10 cellular contexts compared by ENCODE assay signal in genomic region chr5:131280417-131280816, GRCh38. TPM values are rescaled to one million over a fixed set of nuclear protein-coding genes. Genes with fewer than 3 reads are reported as not detected.
DNase-seq lines count a peak whose midpoint lies in the region; ATAC-seq and TF ChIP-seq lines count a peak whose summit lies in the region.
"Had no signal": no experiment of that assay in that cellular context is flagged by ENCODE, and none has a peak within 500 bp of the region (broad histone marks: within the 10 kb centered on the region; RNA-seq: fewer than 3 reads in every experiment).

No MANE protein-coding gene starts in this region.

- CTCF ChIA-PET in activated CD8-positive, alpha-beta T cell treated with anti-CD3 and anti-CD28 coated beads for 36 hours (lab: Charles Lee), result interaction anchor here (0.6 to 3.3 kb wide), 6 partner anchors 10 to 102 kb away, joined by 3 to 22 read pairs (median 3); no protein-coding TSS in a partner anchor

- H3K27me3 Mint-ChIP-seq in activated T-cell treated with anti-CD3 and anti-CD28 coated beads, Interleukin-2, amount 50 U/mL, for 72 hours (ENCODE audit: low read depth), result no peaks in the 10 kb centered on the region
- no peaks in the 10 kb centered on the region for H3K27me3 Mint-ChIP-seq in activated CD8-positive, alpha-beta T cell treated with anti-CD3 and anti-CD28 coated beads for 36 hours

- H3K36me3 Mint-ChIP-seq in activated T-cell treated with anti-CD3 and anti-CD28 coated beads, Interleukin-2, amount 50 U/mL, for 72 hours (ENCODE audit: insufficient read depth in 2 of 2), result peaks cover 5 to 24% of the 10 kb centered on the region in 2 donors
- H3K36me3 Mint-ChIP-seq in activated CD8-positive, alpha-beta T cell treated with anti-CD3 and anti-CD28 coated beads for 36 hours (ENCODE audit: low read depth), result peaks cover 57% of the 10 kb centered on the region

- intact Hi-C loops in activated CD8-positive, alpha-beta T cell treated with anti-CD3 and anti-CD28 coated beads for 36 hours (cut with micrococcal nuclease), result loop anchor here (2.0 kb wide), 1 partner anchor 102 kb away; no protein-coding TSS in a partner anchor

- peak overlapping the region; percentile 88 for H3K27ac Mint-ChIP-seq in activated T-cell treated with anti-CD3 and anti-CD28 coated beads, Interleukin-2, amount 50 U/mL, for 72 hours
- H3K27ac Mint-ChIP-seq in activated CD8-positive, alpha-beta T cell treated with anti-CD3 and anti-CD28 coated beads for 36 hours, result peak overlapping the region; percentile 98

- no peak overlapping the region for H3K27ac ChIP-seq in substantia nigra (ENCODE audit: low read depth, low read length, poor library complexity, severe bottlenecking)

- H3K4me1 Mint-ChIP-seq in activated T-cell treated with anti-CD3 and anti-CD28 coated beads, Interleukin-2, amount 50 U/mL, for 72 hours (ENCODE audit: low read depth), result peaks cover 100% of the 10 kb centered on the region
- H3K4me1 Mint-ChIP-seq in activated CD8-positive, alpha-beta T cell treated with anti-CD3 and anti-CD28 coated beads for 36 hours (ENCODE audit: low read depth), result peaks cover 81% of the 10 kb centered on the region

- DNase-seq in activated T-cell treated with anti-CD3 and anti-CD28 coated beads, Interleukin-2, amount 50 U/mL, for 72 hours, result no peak
- DNase-seq in activated T-cell treated with anti-CD3 and anti-CD28 coated beads for 4 hours, result no peak
- no peak for DNase-seq in activated CD8-positive, alpha-beta T cell treated with anti-CD3 and anti-CD28 coated beads for 36 hours
- DNase-seq in fibroblast of pulmonary artery (ENCODE audit: low read depth), result peak; percentile 66
- peak; percentile 47 for DNase-seq in superior temporal gyrus (ENCODE audit: extremely low spot score)
- no peak for DNase-seq in UCSD-AML1 (lab: John Stamatoyannopoulos, UW; ENCODE audit: unreplicated experiment)
- no peak for DNase-seq in substantia nigra (lab: John Stamatoyannopoulos, UW)
- DNase-seq: AML-193, posterior cingulate gyrus had no signal

- ATAC-seq in activated T-cell treated with anti-CD3 and anti-CD28 coated beads, Interleukin-2, amount 50 U/mL, for 72 hours (replicated peaks in 1 of 2), result no peak
- no peak for ATAC-seq in activated CD8-positive, alpha-beta T cell treated with anti-CD3 and anti-CD28 coated beads for 36 hours
- no peak for ATAC-seq in HG03571 (IDR thresholded peaks at IDR 0.05; ENCODE audit: unreplicated experiment)

- TF ChIP-seq CTCF in activated CD8-positive, alpha-beta T cell treated with anti-CD3 and anti-CD28 coated beads for 36 hours (IDR thresholded peaks at IDR 0.05), result no peak
- TF ChIP-seq CTCF in fibroblast of pulmonary artery (IDR thresholded peaks at IDR 0.05; ENCODE audit: low read length, missing control alignments), result no peak

- peak overlapping the region; percentile 68 to 73 for H3K4me3 Mint-ChIP-seq in activated T-cell treated with anti-CD3 and anti-CD28 coated beads, Interleukin-2, amount 50 U/mL, for 72 hours
- peak overlapping the region; percentile 74 for H3K4me3 Mint-ChIP-seq in activated CD8-positive, alpha-beta T cell treated with anti-CD3 and anti-CD28 coated beads for 36 hours

- H3K4me3 ChIP-seq in fibroblast of pulmonary artery (replicated peaks; ENCODE audit: low read depth, low read length), result no peak overlapping the region

- H3K9me3 Mint-ChIP-seq in activated T-cell treated with anti-CD3 and anti-CD28 coated beads, Interleukin-2, amount 50 U/mL, for 72 hours, result no peaks in the 10 kb centered on the region
- H3K9me3 Mint-ChIP-seq in activated CD8-positive, alpha-beta T cell treated with anti-CD3 and anti-CD28 coated beads for 36 hours, result peaks cover 2% of the 10 kb centered on the region

- POLR2A ChIA-PET in activated CD8-positive, alpha-beta T cell treated with anti-CD3 and anti-CD28 coated beads for 36 hours (lab: Charles Lee), result interaction anchor here (0.6 to 3.8 kb wide), 9 partner anchors 8 to 103 kb away, joined by 3 to 33 read pairs (median 4); partner anchors contain the start of gene CDC42SE2

RNA-seq across cellular contexts. Expression of gene CDC42SE2, which starts 16.6 kb away (rescaled TPM):
- 100 to 1,000 TPM; 147 to 151 TPM for total RNA-seq in activated T-cell treated with anti-CD3 and anti-CD28 coated beads, Interleukin-2, amount 50 U/mL, for 72 hours
- total RNA-seq in activated CD8-positive, alpha-beta T cell treated with anti-CD3 and anti-CD28 coated beads for 36 hours, result 100 to 1,000 TPM; 100 to 102 TPM

Comparison
In these comparisons a context has a peak if more than half of its experiments do, and no peak if none do; other contexts are left out.
1. DNase-seq: peak in fibroblast of pulmonary artery (single experiment) and superior temporal gyrus (single experiment); none in activated T-cell treated with anti-CD3 and anti-CD28 coated beads, Interleukin-2, amount 50 U/mL, for 72 hours (0 of 2), activated T-cell treated with anti-CD3 and anti-CD28 coated beads for 4 hours (single experiment), activated CD8-positive, alpha-beta T cell treated with anti-CD3 and anti-CD28 coated beads for 36 hours (single experiment), UCSD-AML1 (single experiment) and substantia nigra (0 of 49).